In the genomic region with DNA sequence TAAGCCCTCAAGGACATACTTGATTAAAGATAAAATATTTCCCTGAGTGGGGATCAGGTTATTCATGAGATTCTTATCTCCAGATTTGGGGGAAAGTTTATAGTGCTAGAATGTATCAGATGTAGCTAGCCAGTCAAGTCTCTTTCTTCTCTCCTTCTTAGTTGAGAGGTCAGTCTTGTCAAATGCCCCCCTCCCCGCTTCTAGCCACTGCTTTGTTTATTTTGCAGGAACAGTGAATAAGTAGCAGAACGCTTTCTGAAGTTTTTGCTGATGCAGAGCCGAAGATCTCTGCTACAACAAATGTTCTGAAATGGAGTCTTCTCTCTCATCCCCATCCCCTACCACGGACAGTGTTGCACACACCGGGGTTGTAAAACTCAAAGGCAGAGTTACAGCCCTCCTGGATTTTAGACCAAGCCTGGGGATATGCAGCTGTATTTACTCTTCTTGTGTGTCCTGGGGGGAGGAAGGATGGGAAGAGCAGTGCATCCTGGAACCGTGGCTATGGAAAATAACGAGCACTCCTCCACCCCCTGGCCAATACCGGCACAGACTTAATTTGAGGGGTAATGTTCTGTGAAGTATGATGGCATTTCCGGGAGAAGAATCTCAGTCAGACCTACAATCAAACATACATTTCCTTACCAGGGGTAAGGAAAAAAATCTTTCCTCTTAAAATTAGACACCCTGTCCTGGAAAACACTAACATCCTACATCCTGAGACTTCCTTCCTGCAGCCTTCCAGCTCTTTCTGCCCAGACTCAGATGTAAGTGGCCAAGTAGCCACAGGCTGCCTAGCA, we compare ENCODE assay signal across 9 cellular contexts. TPM values are rescaled to one million over a fixed set of nuclear protein-coding genes. Genes with fewer than 3 reads are reported as not detected.
DNase-seq lines count a peak whose midpoint lies in the region; ATAC-seq and TF ChIP-seq lines count a peak whose summit lies in the region.
"Had no signal": no experiment of that assay in that cellular context is flagged by ENCODE, and none has a peak within 500 bp of the region (broad histone marks: within the 10 kb centered on the region; RNA-seq: fewer than 3 reads in every experiment).

No MANE protein-coding gene starts in this region.

- H3K27ac Mint-ChIP-seq in endodermal cell = no peak overlapping the region
- H3K27ac Mint-ChIP-seq in progenitor cell of endocrine pancreas = peak overlapping the region; percentile 81

- H3K9ac ChIP-seq in endodermal cell (ENCODE audit: extremely low read depth, low read length, poor library complexity, severe bottlenecking) = no peak overlapping the region

- H3K27me3 Mint-ChIP-seq in endodermal cell (ENCODE audit: insufficient read depth) (no peaks in the 10 kb centered on the region), progenitor cell of endocrine pancreas (no peaks in the 10 kb centered on the region)

- H3K27ac ChIP-seq in HEK293 (ENCODE audit: extremely low read depth, low read depth, low read length) (peak overlapping the region; percentile 83), endodermal cell (ENCODE audit: low read depth, low read length) (no peak overlapping the region)
- H3K27ac ChIP-seq: neutrophil had no signal

- CTCF ChIA-PET in HEK293 (lab: Yijun Ruan, JAX) = interaction anchor here (0.7 to 3.6 kb wide), 3 partner anchors 10 to 223 kb away, joined by 3 to 39 read pairs (median 4); partner anchors contain the start of gene ERMP1

- H3K36me3 Mint-ChIP-seq in endodermal cell (ENCODE audit: low read depth) (peaks cover 1% of the 10 kb centered on the region), progenitor cell of endocrine pancreas (ENCODE audit: insufficient read depth) (peaks cover 2% of the 10 kb centered on the region)

- H3K4me1 Mint-ChIP-seq in endodermal cell (peaks cover 31% of the 10 kb centered on the region), progenitor cell of endocrine pancreas (ENCODE audit: low read depth) (peaks cover 27% of the 10 kb centered on the region)

- no peak overlapping the region for H3K4me3 ChIP-seq in HEK293 (ENCODE audit: low read depth, low read length)
- peak overlapping the region; percentile 1 for H3K4me3 ChIP-seq in endodermal cell (ENCODE audit: low read length)

- H3K4me3 Mint-ChIP-seq in endodermal cell (no peak overlapping the region), progenitor cell of endocrine pancreas (ENCODE audit: low read depth) (no peak overlapping the region)

- no peaks in the 10 kb centered on the region for H3K27me3 ChIP-seq in endodermal cell (ENCODE audit: control insufficient read depth, insufficient read depth, low read length, poor library complexity, severe bottlenecking)

- no peaks in the 10 kb centered on the region for H3K9me3 ChIP-seq in HEK293 (ENCODE audit: control insufficient read depth, insufficient read depth, low read depth, low read length)
- no peaks in the 10 kb centered on the region for H3K9me3 ChIP-seq in endodermal cell (ENCODE audit: control insufficient read depth, low read length)
- H3K9me3 ChIP-seq: neutrophil had no signal

- H3K4me1 ChIP-seq in HEK293 (ENCODE audit: control insufficient read depth, insufficient read depth, low read length) = peaks cover 21% of the 10 kb centered on the region
- H3K4me1 ChIP-seq in endodermal cell (ENCODE audit: control insufficient read depth, insufficient read depth, low read length) = peaks cover 18% of the 10 kb centered on the region

- H3K9me3 Mint-ChIP-seq in endodermal cell (peaks cover 6% of the 10 kb centered on the region), progenitor cell of endocrine pancreas (ENCODE audit: low read depth) (peaks cover 3% of the 10 kb centered on the region)

- DNase-seq in NCI-H774 (lab: John Stamatoyannopoulos, UW) (peak; percentile 80), endodermal cell (no peak), progenitor cell of endocrine pancreas (ENCODE audit: low spot score, unreplicated experiment) (no peak), SKM-1 treated with dmso at 0.1 percent for 144 hours (lab: John Stamatoyannopoulos, UW; ENCODE audit: unreplicated experiment) (no peak), NCI-H226 (no peak)

- H3K36me3 ChIP-seq in HEK293 (ENCODE audit: control insufficient read depth in 2 of 2, insufficient read depth in 1 of 2, low read length in 2 of 2) (no peaks in the 10 kb centered on the region), endodermal cell (ENCODE audit: control insufficient read depth, insufficient read depth, low read length) (no peaks in the 10 kb centered on the region)
- H3K36me3 ChIP-seq: neutrophil had no signal

- WGBS in endodermal cell (ENCODE audit: insufficient coverage in 1 of 2, insufficient read length in 1 of 2), 2 experiments = 78 to 80% methylated on average over 1 to 8 of the region's 9 CpGs

- POLR2A ChIA-PET in HEK293 (lab: Yijun Ruan, JAX) = interaction anchor here (0.6 to 3.2 kb wide), 4 partner anchors 11 to 682 kb away, joined by 4 to 18 read pairs (median 8); partner anchors contain the start of genes ERMP1 and RANBP6

- TF ChIP-seq CTCF in HEK293 (tag by site-specific recombination; IDR thresholded peaks at IDR 0.05) (no peak), endodermal cell (conservative IDR thresholded peaks at IDR 0.05) (no peak), progenitor cell of endocrine pancreas (IDR thresholded peaks at IDR 0.05; ENCODE audit: unreplicated experiment) (no peak)

- ATAC-seq in GM19351 (IDR thresholded peaks at IDR 0.05; ENCODE audit: unreplicated experiment) = no peak
- ATAC-seq in HG03571 (IDR thresholded peaks at IDR 0.05; ENCODE audit: unreplicated experiment) = no peak

TF ChIP-seq in HEK293, 187 proteins besides CTCF, POLR2A, EP300 and RAD21 (continues in another document):
- TF ChIP-seq GLIS1 (tag by site-specific recombination; IDR thresholded peaks at IDR 0.05) = peak; percentile 77
- peak; percentile 75 for TF ChIP-seq TRIM28 (IDR thresholded peaks at IDR 0.05; ENCODE audit: borderline replicate concordance, low read length)
- TF ChIP-seq ZNF670 (tag by site-specific recombination; IDR thresholded peaks at IDR 0.05; ENCODE audit: low read depth) = no peak
- TF ChIP-seq ZFP3 (tag by site-specific recombination; IDR thresholded peaks at IDR 0.05; ENCODE audit: low read depth) = no peak
- TF ChIP-seq YY2 (tag by site-specific recombination; IDR thresholded peaks at IDR 0.05) = no peak
- TF ChIP-seq ZNF629 (tag by site-specific recombination; IDR thresholded peaks at IDR 0.05) = peak; percentile 46; the same call in 1 of the 2 replicates
- 0 out of 2 replicates have a peak, but pooled peaks have one; percentile 22 for TF ChIP-seq SP2 (tag by site-specific recombination; IDR thresholded peaks at IDR 0.05)
- TF ChIP-seq ZNF138 (tag by site-specific recombination; IDR thresholded peaks at IDR 0.05; ENCODE audit: borderline replicate concordance) = no peak
- TF ChIP-seq ZNF48 (tag by site-specific recombination; IDR thresholded peaks at IDR 0.05) = no peak
- peak; percentile 38; the same call in 1 of the 2 replicates for TF ChIP-seq ZNF335 (tag by site-specific recombination; conservative IDR thresholded peaks at IDR 0.05)
- TF ChIP-seq, protein P1, sequence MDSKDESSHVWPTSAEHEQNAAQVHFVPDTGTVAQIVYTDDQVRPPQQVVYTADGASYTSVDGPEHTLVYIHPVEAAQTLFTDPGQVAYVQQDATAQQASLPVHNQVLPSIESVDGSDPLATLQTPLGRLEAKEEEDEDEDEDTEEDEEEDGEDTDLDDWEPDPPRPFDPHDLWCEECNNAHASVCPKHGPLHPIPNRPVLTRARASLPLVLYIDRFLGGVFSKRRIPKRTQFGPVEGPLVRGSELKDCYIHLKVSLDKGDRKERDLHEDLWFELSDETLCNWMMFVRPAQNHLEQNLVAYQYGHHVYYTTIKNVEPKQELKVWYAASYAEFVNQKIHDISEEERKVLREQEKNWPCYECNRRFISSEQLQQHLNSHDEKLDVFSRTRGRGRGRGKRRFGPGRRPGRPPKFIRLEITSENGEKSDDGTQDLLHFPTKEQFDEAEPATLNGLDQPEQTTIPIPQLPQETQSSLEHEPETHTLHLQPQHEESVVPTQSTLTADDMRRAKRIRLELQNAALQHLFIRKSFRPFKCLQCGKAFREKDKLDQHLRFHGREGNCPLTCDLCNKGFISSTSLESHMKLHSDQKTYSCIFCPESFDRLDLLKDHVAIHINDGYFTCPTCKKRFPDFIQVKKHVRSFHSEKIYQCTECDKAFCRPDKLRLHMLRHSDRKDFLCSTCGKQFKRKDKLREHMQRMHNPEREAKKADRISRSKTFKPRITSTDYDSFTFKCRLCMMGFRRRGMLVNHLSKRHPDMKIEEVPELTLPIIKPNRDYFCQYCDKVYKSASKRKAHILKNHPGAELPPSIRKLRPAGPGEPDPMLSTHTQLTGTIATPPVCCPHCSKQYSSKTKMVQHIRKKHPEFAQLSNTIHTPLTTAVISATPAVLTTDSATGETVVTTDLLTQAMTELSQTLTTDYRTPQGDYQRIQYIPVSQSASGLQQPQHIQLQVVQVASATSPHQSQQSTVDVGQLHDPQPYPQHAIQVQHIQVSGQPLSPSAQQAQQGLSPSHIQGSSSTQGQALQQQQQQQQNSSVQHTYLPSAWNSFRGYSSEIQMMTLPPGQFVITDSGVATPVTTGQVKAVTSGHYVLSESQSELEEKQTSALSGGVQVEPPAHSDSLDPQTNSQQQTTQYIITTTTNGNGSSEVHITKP (tag by site-specific recombination; IDR thresholded peaks at IDR 0.05) = peak; percentile 19; the same call in 1 of the 2 replicates
- peak; percentile 22; the same call in 1 of the 2 replicates for TF ChIP-seq ZNF76 (tag by site-specific recombination; IDR thresholded peaks at IDR 0.05; ENCODE audit: borderline replicate concordance, low read depth)
- TF ChIP-seq ZNF600 (tag by site-specific recombination; IDR thresholded peaks at IDR 0.05) = peak; percentile 44; the same call in 1 of the 2 replicates
- TF ChIP-seq SP7 (tag by site-specific recombination; IDR thresholded peaks at IDR 0.05) = 0 out of 2 replicates have a peak, but pooled peaks have one; percentile 30
- TF ChIP-seq TCF7L2 (IDR thresholded peaks at IDR 0.05; ENCODE audit: borderline replicate concordance, low read depth, low read length) = no peak
- TF ChIP-seq ZNF132 (tag by site-specific recombination; IDR thresholded peaks at IDR 0.05; ENCODE audit: borderline replicate concordance) = no peak
- TF ChIP-seq ZNF341 (tag by site-specific recombination; IDR thresholded peaks at IDR 0.05; ENCODE audit: low read depth) = peak; percentile 79
- TF ChIP-seq ZNF521 (tag by site-specific recombination; IDR thresholded peaks at IDR 0.05) = no peak
- TF ChIP-seq ZNF561 (tag by site-specific recombination; IDR thresholded peaks at IDR 0.05; ENCODE audit: borderline replicate concordance) = peak; percentile 23; the same call in 1 of the 2 replicates

RNA-seq across cellular contexts. Expression of gene ERMP1, which starts 10.7 kb away (rescaled TPM):
- total RNA-seq in endodermal cell (10 to 100 TPM; 22.8 to 36.0 TPM), progenitor cell of endocrine pancreas (20.3 and 21.2 TPM in 2 replicates)
- polyA plus RNA-seq in endodermal cell (2013, experiment 1 of 2) = 15.2 TPM
- polyA plus RNA-seq in endodermal cell (2013, experiment 2 of 2) = 14.9 TPM

RNA-seq across cellular contexts. Expression of gene MLANA, which starts 47.0 kb away (rescaled TPM):
- total RNA-seq in endodermal cell (not detected), progenitor cell of endocrine pancreas (not detected in 2 replicates)
- not detected for polyA plus RNA-seq in endodermal cell (2013, experiment 1 of 2)
- polyA plus RNA-seq in endodermal cell (2013, experiment 2 of 2) = not detected
